In genomic region chr6:113248532-113248931, GRCh38 we compare ENCODE assay signal across 9 cellular contexts.
"Had no signal": no experiment of that assay in that cellular context is flagged by ENCODE, and none has a peak within 500 bp of the region (broad histone marks: within the 10 kb centered on the region; RNA-seq: fewer than 3 reads in every experiment).

No MANE protein-coding gene starts in this region.

- H3K4me3 ChIP-seq: GM23248, GM23338, HAP-1 had no signal

- H3K4me3 Mint-ChIP-seq: GM23338, H9, HFFc6 had no signal

- H3K36me3 ChIP-seq: HAP-1 had no signal

- ATAC-seq: GM23338, HCT116 had no signal

- H3K9me3 ChIP-seq: HAP-1 had no signal

- H3K4me2 ChIP-seq: GM23338 had no signal

- DNase-seq: GM23248, GOT3, H7, H9, HCEC 1CT, HFFc6 had no signal

- H3K9ac ChIP-seq: GM23248 had no signal

- H3K27ac ChIP-seq: GM23248 had no signal

- H3K27ac Mint-ChIP-seq: GM23338, HFFc6 had no signal

- H2AFZ ChIP-seq: GM23248, GM23338 had no signal

- H3K4me1 Mint-ChIP-seq: GM23338, H9 had no signal
